ENCODE assay signal across 8 cellular contexts in genomic region chr5:69234457-69235268, GRCh38. TPM values are rescaled to one million over a fixed set of nuclear protein-coding genes. Genes with fewer than 3 reads are reported as not detected.
DNase-seq lines count a peak whose midpoint lies in the region; ATAC-seq lines count a peak whose summit lies in the region.

Gene CDK7 (plus strand): TSS chr5:69234886. CDS start chr5:69234976, 90 bp downstream.

- H3K36me3 Mint-ChIP-seq in dendritic cell treated with granulocyte-macrophage colony-stimulating factor and Interleukin-4, amounts not matched to agents 40 ng/mL and 50 ng/mL, for 4 days (ENCODE audit: low read depth) = peaks cover 44% of the 10 kb centered on the region

- H3K27me3 ChIP-seq in BLaER1 treated with 17β-estradiol and CSF1 and Interleukin-3, amounts not matched to agents 10 nM and 100 nM = no peaks in the 10 kb centered on the region

- peaks cover 32% of the 10 kb centered on the region for H3K4me1 Mint-ChIP-seq in dendritic cell treated with granulocyte-macrophage colony-stimulating factor and Interleukin-4, amounts not matched to agents 40 ng/mL and 50 ng/mL, for 4 days (ENCODE audit: low read depth)

- intact Hi-C loops in dendritic cell treated with granulocyte-macrophage colony-stimulating factor and Interleukin-4, amounts not matched to agents 40 ng/mL and 50 ng/mL, for 4 days (cut with micrococcal nuclease) = loop anchor here (1.0 to 2.0 kb wide), 3 partner anchors 17 to 68 kb away; partner anchors contain the start of genes CCNB1 and CENPH

- H3K27ac ChIP-seq in BLaER1 treated with 17β-estradiol and CSF1 and Interleukin-3, amounts not matched to agents 10 nM and 100 nM = peak within 1 kb of the TSS; percentile 77 to 89 (median 81)

- peaks cover 33 to 63% (median 43%) of the 10 kb centered on the region in 11 experiments for H3K36me3 ChIP-seq in BLaER1 treated with 17β-estradiol and CSF1 and Interleukin-3, amounts not matched to agents 10 nM and 100 nM

- H3K9ac ChIP-seq in BLaER1 treated with 17β-estradiol and CSF1 and Interleukin-3, amounts not matched to agents 10 nM and 100 nM = peak within 1 kb of the TSS; percentile 83 to 93 (median 89)

- H3K4me2 ChIP-seq in BLaER1 treated with 17β-estradiol and CSF1 and Interleukin-3, amounts not matched to agents 10 nM and 100 nM = peak within 1 kb of the TSS; percentile 71 to 94 (median 84)

- H4K20me1 ChIP-seq in BLaER1 treated with 17β-estradiol and CSF1 and Interleukin-3, amounts not matched to agents 10 nM and 100 nM = peaks cover 0 to 24% (median 0%) of the 10 kb centered on the region in 11 experiments; a peak in 5 of 22 replicates

- H3K4me1 ChIP-seq in BLaER1 treated with 17β-estradiol and CSF1 and Interleukin-3, amounts not matched to agents 10 nM and 100 nM = peaks cover 19 to 43% (median 29%) of the 10 kb centered on the region in 10 experiments

- DNase-seq in NCI-H748 (lab: John Stamatoyannopoulos, UW; ENCODE audit: unreplicated experiment) (peak; percentile 92), left lobe of liver (ENCODE audit: low spot score) (peak; percentile 96)
- DNase-seq in activated CD4-positive, alpha-beta T cell treated with anti-CD3 and anti-CD28 coated beads, Interleukin-2, amount 50 U/mL, for 1 hour = peak; percentile 87
- peak; percentile 86 for DNase-seq in stimulated activated CD4-positive, alpha-beta T cell treated with anti-CD3 and anti-CD28 coated beads, Interleukin-2, amount 100 ng/mL, for 4 hours (ENCODE audit: low read depth)

- H3K4me3 Mint-ChIP-seq in dendritic cell treated with granulocyte-macrophage colony-stimulating factor and Interleukin-4, amounts not matched to agents 40 ng/mL and 50 ng/mL, for 4 days = peak within 1 kb of the TSS; percentile 91

- ATAC-seq in GM19351 (IDR thresholded peaks at IDR 0.05; ENCODE audit: unreplicated experiment) = peak; percentile 99
- peak; percentile 100 for ATAC-seq in HG03521 (IDR thresholded peaks at IDR 0.05; ENCODE audit: unreplicated experiment)
- ATAC-seq in left lobe of liver = peak; percentile 99

- peak within 1 kb of the TSS; percentile 88 for H3K27ac Mint-ChIP-seq in dendritic cell treated with granulocyte-macrophage colony-stimulating factor and Interleukin-4, amounts not matched to agents 40 ng/mL and 50 ng/mL, for 4 days

- peak within 1 kb of the TSS; percentile 79 to 100 (median 88) for H3K4me3 ChIP-seq in BLaER1 treated with 17β-estradiol and CSF1 and Interleukin-3, amounts not matched to agents 10 nM and 100 nM

- no peaks in the 10 kb centered on the region for H3K9me3 Mint-ChIP-seq in dendritic cell treated with granulocyte-macrophage colony-stimulating factor and Interleukin-4, amounts not matched to agents 40 ng/mL and 50 ng/mL, for 4 days

- no peaks in the 10 kb centered on the region for H3K9me3 ChIP-seq in BLaER1 treated with 17β-estradiol and CSF1 and Interleukin-3, amounts not matched to agents 10 nM and 100 nM (replicated peaks in 1 of 11)

- H3K27me3 Mint-ChIP-seq in dendritic cell treated with granulocyte-macrophage colony-stimulating factor and Interleukin-4, amounts not matched to agents 40 ng/mL and 50 ng/mL, for 4 days = no peaks in the 10 kb centered on the region

RNA-seq across cellular contexts. Expression of gene CDK7, which starts in this region (rescaled TPM):
- 7.6 TPM for total RNA-seq in left lobe of liver

Comparison
In these comparisons a context has a peak if more than half of its experiments do, and no peak if none do; other contexts are left out.
1. Peak in every context shown above with its lines: DNase-seq, ATAC-seq, H3K4me3 ChIP-seq and H3K27ac ChIP-seq.